ENCODE assay signal across 1 cellular context in the genomic region with DNA sequence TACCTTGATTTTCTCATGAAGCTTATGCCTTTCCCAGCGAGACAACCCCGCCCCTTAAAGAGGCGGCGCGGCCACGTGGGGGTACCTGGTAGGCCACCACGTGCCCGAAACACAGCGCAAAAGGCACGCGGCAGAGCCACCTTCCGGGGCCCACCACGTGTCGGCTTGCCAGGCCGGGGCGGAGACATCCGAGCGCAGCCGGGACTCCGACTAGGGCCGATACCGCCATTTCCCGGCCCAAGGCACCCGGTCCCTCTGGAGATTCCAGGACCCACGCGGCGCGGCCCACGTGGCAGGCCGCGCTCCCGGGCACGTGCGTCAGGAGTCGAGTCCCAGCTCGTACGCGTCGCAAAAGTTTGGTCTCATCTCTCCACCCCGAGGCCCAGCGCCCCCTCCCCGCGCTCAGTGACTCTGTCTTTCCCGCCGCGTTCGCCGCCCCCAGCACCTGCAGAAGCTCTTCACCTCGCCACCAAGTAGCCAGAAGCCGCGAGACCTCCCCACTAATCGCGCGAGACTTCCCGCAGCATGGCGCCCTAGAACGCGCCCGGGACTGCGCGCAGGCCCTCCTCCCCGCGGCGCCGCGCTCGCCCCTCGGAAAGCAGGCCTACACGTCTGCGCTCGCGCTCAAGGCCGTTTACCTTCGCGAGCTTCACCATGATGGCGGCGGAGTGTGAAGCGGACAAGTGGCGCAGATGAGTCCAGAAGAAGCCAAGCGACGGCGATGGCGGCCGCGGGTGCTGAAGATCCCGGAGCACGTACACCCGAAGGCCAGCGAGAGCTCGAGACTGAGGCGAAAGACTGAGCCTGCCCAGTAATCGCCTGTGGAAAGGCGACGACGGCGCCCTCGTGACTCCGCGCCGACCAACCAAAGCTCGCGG.
TF ChIP-seq lines count a peak whose summit lies in the region.

A gene with protein sequence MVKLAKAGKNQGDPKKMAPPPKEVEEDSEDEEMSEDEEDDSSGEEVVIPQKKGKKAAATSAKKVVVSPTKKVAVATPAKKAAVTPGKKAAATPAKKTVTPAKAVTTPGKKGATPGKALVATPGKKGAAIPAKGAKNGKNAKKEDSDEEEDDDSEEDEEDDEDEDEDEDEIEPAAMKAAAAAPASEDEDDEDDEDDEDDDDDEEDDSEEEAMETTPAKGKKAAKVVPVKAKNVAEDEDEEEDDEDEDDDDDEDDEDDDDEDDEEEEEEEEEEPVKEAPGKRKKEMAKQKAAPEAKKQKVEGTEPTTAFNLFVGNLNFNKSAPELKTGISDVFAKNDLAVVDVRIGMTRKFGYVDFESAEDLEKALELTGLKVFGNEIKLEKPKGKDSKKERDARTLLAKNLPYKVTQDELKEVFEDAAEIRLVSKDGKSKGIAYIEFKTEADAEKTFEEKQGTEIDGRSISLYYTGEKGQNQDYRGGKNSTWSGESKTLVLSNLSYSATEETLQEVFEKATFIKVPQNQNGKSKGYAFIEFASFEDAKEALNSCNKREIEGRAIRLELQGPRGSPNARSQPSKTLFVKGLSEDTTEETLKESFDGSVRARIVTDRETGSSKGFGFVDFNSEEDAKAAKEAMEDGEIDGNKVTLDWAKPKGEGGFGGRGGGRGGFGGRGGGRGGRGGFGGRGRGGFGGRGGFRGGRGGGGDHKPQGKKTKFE (minus strand): TSS at position 787 of the 878 bp plus-strand sequence. CDS start 131 bp downstream, at position 656.

TF ChIP-seq in K562, 482 proteins besides CTCF, POLR2A, EP300 and RAD21 (continued from another document and continues in another):
- no peak for TF ChIP-seq HMG20A (CRISPR knock-in tag; conservative IDR thresholded peaks at IDR 0.05)
- TF ChIP-seq, protein P1, sequence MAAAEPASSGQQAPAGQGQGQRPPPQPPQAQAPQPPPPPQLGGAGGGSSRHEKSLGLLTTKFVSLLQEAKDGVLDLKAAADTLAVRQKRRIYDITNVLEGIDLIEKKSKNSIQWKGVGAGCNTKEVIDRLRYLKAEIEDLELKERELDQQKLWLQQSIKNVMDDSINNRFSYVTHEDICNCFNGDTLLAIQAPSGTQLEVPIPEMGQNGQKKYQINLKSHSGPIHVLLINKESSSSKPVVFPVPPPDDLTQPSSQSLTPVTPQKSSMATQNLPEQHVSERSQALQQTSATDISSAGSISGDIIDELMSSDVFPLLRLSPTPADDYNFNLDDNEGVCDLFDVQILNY (CRISPR knock-in tag; IDR thresholded peaks at IDR 0.05) = peak; percentile 82; the same call in 1 of the 2 replicates
- no peak for TF ChIP-seq CSDE1 (IDR thresholded peaks at IDR 0.05)
- no peak for TF ChIP-seq SMARCB1 (IDR thresholded peaks at IDR 0.05; ENCODE audit: insufficient read length, low read depth)
- TF ChIP-seq, protein P2, sequence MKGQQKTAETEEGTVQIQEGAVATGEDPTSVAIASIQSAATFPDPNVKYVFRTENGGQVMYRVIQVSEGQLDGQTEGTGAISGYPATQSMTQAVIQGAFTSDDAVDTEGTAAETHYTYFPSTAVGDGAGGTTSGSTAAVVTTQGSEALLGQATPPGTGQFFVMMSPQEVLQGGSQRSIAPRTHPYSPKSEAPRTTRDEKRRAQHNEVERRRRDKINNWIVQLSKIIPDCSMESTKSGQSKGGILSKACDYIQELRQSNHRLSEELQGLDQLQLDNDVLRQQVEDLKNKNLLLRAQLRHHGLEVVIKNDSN (CRISPR knock-in tag; IDR thresholded peaks at IDR 0.05) = peak; percentile 96
- TF ChIP-seq, protein P3, sequence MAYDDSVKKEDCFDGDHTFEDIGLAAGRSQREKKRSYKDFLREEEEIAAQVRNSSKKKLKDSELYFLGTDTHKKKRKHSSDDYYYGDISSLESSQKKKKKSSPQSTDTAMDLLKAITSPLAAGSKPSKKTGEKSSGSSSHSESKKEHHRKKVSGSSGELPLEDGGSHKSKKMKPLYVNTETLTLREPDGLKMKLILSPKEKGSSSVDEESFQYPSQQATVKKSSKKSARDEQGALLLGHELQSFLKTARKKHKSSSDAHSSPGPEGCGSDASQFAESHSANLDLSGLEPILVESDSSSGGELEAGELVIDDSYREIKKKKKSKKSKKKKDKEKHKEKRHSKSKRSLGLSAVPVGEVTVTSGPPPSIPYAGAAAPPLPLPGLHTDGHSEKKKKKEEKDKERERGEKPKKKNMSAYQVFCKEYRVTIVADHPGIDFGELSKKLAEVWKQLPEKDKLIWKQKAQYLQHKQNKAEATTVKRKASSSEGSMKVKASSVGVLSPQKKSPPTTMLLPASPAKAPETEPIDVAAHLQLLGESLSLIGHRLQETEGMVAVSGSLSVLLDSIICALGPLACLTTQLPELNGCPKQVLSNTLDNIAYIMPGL (CRISPR knock-in tag; IDR thresholded peaks at IDR 0.05) = peak; percentile 92; the same call in 1 of the 2 replicates
- peak; percentile 41 for TF ChIP-seq NCOR1 (IDR thresholded peaks at IDR 0.05)
- peak; percentile 88 for TF ChIP-seq NFRKB (IDR thresholded peaks at IDR 0.05; ENCODE audit: low read depth)
- TF ChIP-seq ZNF644 (tag; IDR thresholded peaks at IDR 0.05; ENCODE audit: low read depth) = no peak
- TF ChIP-seq, protein P4, sequence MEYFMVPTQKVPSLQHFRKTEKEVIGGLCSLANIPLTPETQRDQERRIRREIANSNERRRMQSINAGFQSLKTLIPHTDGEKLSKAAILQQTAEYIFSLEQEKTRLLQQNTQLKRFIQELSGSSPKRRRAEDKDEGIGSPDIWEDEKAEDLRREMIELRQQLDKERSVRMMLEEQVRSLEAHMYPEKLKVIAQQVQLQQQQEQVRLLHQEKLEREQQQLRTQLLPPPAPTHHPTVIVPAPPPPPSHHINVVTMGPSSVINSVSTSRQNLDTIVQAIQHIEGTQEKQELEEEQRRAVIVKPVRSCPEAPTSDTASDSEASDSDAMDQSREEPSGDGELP (CRISPR knock-in tag; IDR thresholded peaks at IDR 0.05; ENCODE audit: borderline replicate concordance) = peak; percentile 61
- TF ChIP-seq RFX7 (CRISPR knock-in tag; IDR thresholded peaks at IDR 0.05) = no peak
- TF ChIP-seq ZNF561 (CRISPR knock-in tag; conservative IDR thresholded peaks at IDR 0.05) = no peak
- TF ChIP-seq ARID2 (IDR thresholded peaks at IDR 0.05) = no peak
- no peak for TF ChIP-seq NR4A1 (CRISPR knock-in tag; IDR thresholded peaks at IDR 0.05)
- TF ChIP-seq NR4A1 (tag; IDR thresholded peaks at IDR 0.05) = no peak
- TF ChIP-seq, protein P5, sequence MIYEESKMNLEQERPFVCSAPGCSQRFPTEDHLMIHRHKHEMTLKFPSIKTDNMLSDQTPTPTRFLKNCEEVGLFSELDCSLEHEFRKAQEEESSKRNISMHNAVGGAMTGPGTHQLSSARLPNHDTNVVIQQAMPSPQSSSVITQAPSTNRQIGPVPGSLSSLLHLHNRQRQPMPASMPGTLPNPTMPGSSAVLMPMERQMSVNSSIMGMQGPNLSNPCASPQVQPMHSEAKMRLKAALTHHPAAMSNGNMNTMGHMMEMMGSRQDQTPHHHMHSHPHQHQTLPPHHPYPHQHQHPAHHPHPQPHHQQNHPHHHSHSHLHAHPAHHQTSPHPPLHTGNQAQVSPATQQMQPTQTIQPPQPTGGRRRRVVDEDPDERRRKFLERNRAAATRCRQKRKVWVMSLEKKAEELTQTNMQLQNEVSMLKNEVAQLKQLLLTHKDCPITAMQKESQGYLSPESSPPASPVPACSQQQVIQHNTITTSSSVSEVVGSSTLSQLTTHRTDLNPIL (CRISPR knock-in tag; IDR thresholded peaks at IDR 0.05) = no peak
- no peak for TF ChIP-seq ZNF507 (tag; conservative IDR thresholded peaks at IDR 0.05)
- TF ChIP-seq RUNX1 (IDR thresholded peaks at IDR 0.05; ENCODE audit: low read depth) = no peak
- TF ChIP-seq CHD2 (IDR thresholded peaks at IDR 0.05; ENCODE audit: low read depth, low read length) = peak; percentile 91
- TF ChIP-seq, protein P6, sequence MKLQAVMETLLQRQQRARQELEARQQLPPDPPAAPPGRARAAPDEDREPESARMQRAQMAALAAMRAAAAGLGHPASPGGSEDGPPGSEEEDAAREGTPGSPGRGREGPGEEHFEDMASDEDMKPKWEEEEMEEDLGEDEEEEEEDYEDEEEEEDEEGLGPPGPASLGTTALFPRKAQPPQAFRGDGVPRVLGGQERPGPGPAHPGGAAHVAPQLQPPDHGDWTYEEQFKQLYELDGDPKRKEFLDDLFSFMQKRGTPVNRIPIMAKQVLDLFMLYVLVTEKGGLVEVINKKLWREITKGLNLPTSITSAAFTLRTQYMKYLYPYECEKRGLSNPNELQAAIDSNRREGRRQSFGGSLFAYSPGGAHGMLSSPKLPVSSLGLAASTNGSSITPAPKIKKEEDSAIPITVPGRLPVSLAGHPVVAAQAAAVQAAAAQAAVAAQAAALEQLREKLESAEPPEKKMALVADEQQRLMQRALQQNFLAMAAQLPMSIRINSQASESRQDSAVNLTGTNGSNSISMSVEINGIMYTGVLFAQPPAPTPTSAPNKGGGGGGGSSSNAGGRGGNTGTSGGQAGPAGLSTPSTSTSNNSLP (IDR thresholded peaks at IDR 0.05; ENCODE audit: borderline replicate concordance, low read depth, low read length) = no peak
- 0 out of 4 replicates have a peak, but pooled peaks of 1 of the 2 experiments have one; percentile 37 for TF ChIP-seq KDM4B (IDR thresholded peaks at IDR 0.05; ENCODE audit: borderline replicate concordance in 2 of 2, low read depth in 1 of 2)
- no peak for TF ChIP-seq U2AF2 (optimal IDR thresholded peaks at IDR 0.05; ENCODE audit: low read depth, low read length)
- TF ChIP-seq NONO (IDR thresholded peaks at IDR 0.05; ENCODE audit: low read depth in 2 of 2, low read length in 1 of 2) = peak; percentile 27 to 62; a peak in 1 of 4 replicates
- peak; percentile 9; the same call in 1 of the 2 replicates for TF ChIP-seq TCF3 (CRISPR knock-in tag; IDR thresholded peaks at IDR 0.05)
- no peak for TF ChIP-seq ZNF551 (CRISPR knock-in tag; IDR thresholded peaks at IDR 0.05)
- TF ChIP-seq, protein P7, sequence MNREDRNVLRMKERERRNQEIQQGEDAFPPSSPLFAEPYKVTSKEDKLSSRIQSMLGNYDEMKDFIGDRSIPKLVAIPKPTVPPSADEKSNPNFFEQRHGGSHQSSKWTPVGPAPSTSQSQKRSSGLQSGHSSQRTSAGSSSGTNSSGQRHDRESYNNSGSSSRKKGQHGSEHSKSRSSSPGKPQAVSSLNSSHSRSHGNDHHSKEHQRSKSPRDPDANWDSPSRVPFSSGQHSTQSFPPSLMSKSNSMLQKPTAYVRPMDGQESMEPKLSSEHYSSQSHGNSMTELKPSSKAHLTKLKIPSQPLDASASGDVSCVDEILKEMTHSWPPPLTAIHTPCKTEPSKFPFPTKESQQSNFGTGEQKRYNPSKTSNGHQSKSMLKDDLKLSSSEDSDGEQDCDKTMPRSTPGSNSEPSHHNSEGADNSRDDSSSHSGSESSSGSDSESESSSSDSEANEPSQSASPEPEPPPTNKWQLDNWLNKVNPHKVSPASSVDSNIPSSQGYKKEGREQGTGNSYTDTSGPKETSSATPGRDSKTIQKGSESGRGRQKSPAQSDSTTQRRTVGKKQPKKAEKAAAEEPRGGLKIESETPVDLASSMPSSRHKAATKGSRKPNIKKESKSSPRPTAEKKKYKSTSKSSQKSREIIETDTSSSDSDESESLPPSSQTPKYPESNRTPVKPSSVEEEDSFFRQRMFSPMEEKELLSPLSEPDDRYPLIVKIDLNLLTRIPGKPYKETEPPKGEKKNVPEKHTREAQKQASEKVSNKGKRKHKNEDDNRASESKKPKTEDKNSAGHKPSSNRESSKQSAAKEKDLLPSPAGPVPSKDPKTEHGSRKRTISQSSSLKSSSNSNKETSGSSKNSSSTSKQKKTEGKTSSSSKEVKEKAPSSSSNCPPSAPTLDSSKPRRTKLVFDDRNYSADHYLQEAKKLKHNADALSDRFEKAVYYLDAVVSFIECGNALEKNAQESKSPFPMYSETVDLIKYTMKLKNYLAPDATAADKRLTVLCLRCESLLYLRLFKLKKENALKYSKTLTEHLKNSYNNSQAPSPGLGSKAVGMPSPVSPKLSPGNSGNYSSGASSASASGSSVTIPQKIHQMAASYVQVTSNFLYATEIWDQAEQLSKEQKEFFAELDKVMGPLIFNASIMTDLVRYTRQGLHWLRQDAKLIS (CRISPR knock-in tag; IDR thresholded peaks at IDR 0.05) = peak; percentile 95
- TF ChIP-seq TEAD2 (tag; IDR thresholded peaks at IDR 0.05) = no peak
- TF ChIP-seq, protein P8, sequence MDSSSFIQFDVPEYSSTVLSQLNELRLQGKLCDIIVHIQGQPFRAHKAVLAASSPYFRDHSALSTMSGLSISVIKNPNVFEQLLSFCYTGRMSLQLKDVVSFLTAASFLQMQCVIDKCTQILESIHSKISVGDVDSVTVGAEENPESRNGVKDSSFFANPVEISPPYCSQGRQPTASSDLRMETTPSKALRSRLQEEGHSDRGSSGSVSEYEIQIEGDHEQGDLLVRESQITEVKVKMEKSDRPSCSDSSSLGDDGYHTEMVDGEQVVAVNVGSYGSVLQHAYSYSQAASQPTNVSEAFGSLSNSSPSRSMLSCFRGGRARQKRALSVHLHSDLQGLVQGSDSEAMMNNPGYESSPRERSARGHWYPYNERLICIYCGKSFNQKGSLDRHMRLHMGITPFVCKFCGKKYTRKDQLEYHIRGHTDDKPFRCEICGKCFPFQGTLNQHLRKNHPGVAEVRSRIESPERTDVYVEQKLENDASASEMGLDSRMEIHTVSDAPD (CRISPR knock-in tag; IDR thresholded peaks at IDR 0.05) = no peak
- peak; percentile 84 for TF ChIP-seq SIN3B (IDR thresholded peaks at IDR 0.05; ENCODE audit: low read depth)
- no peak for TF ChIP-seq NR2F6 (CRISPR knock-in tag; IDR thresholded peaks at IDR 0.05)
- no peak for TF ChIP-seq KHSRP (IDR thresholded peaks at IDR 0.05)
- TF ChIP-seq FOXP1 (CRISPR knock-in tag; IDR thresholded peaks at IDR 0.05) = peak; percentile 97
- no peak for TF ChIP-seq MAFG (tag; conservative IDR thresholded peaks at IDR 0.05)
- TF ChIP-seq ZNF253 (CRISPR knock-in tag; conservative IDR thresholded peaks at IDR 0.05) = no peak
- TF ChIP-seq MCM3 (IDR thresholded peaks at IDR 0.05) = no peak
- no peak for TF ChIP-seq CBX2 (IDR thresholded peaks at IDR 0.05; ENCODE audit: insufficient read depth, low read length, poor library complexity, severe bottlenecking)
- no peak for TF ChIP-seq KLF10 (CRISPR knock-in tag; IDR thresholded peaks at IDR 0.05)
- TF ChIP-seq, protein P9, sequence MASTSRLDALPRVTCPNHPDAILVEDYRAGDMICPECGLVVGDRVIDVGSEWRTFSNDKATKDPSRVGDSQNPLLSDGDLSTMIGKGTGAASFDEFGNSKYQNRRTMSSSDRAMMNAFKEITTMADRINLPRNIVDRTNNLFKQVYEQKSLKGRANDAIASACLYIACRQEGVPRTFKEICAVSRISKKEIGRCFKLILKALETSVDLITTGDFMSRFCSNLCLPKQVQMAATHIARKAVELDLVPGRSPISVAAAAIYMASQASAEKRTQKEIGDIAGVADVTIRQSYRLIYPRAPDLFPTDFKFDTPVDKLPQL (IDR thresholded peaks at IDR 0.05; ENCODE audit: extremely low read depth, insufficient read length) = no peak
- TF ChIP-seq, protein P10, sequence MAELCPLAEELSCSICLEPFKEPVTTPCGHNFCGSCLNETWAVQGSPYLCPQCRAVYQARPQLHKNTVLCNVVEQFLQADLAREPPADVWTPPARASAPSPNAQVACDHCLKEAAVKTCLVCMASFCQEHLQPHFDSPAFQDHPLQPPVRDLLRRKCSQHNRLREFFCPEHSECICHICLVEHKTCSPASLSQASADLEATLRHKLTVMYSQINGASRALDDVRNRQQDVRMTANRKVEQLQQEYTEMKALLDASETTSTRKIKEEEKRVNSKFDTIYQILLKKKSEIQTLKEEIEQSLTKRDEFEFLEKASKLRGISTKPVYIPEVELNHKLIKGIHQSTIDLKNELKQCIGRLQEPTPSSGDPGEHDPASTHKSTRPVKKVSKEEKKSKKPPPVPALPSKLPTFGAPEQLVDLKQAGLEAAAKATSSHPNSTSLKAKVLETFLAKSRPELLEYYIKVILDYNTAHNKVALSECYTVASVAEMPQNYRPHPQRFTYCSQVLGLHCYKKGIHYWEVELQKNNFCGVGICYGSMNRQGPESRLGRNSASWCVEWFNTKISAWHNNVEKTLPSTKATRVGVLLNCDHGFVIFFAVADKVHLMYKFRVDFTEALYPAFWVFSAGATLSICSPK (IDR thresholded peaks at IDR 0.05; ENCODE audit: borderline replicate concordance) = no peak
